ENCODE assay signal across 14 cellular contexts in genomic region chr14:80974338-80975078, GRCh38. TPM values are rescaled to one million over a fixed set of nuclear protein-coding genes. Genes with fewer than 3 reads are reported as not detected.
DNase-seq lines count a peak whose midpoint lies in the region; ATAC-seq and TF ChIP-seq lines count a peak whose summit lies in the region.
"Had no signal": no experiment of that assay in that cellular context is flagged by ENCODE, and none has a peak within 500 bp of the region (broad histone marks: within the 10 kb centered on the region; RNA-seq: fewer than 3 reads in every experiment).

No MANE protein-coding gene starts in this region.

- ATAC-seq in sciatic nerve (peak; percentile 23), HG03521 (IDR thresholded peaks at IDR 0.05; ENCODE audit: unreplicated experiment) (no peak), HG03097 (IDR thresholded peaks at IDR 0.05; ENCODE audit: low FRiP score, unreplicated experiment) (no peak)

- in situ Hi-C loops in Caki2 (cut with HindIII; ENCODE audit: low pct_unique_long_range_greater_than_20kb, low sequenced_read_pairs), result no loop called here

- TF ChIP-seq CTCF in choroid plexus epithelial cell (conservative IDR thresholded peaks at IDR 0.05; ENCODE audit: low read depth, low read length), result no peak

- DNase-seq in Caki2 (ENCODE audit: low read depth) (peak; percentile 65), NCI-H2081 (lab: John Stamatoyannopoulos, UW) (peak; percentile 70 to 84), choroid plexus epithelial cell (ENCODE audit: low read depth) (peak; percentile 12), sciatic nerve (ENCODE audit: low spot score) (no peak), SW480 (ENCODE audit: low spot score) (no peak)
- DNase-seq in activated naive CD4-positive, alpha-beta T cell treated with anti-CD3 and anti-CD28 coated beads, Interleukin-2, amount 50 U/mL, for 16 hours, result no peak
- DNase-seq: activated CD4-positive, CD25-positive, alpha-beta regulatory T cell; activated T-cell treated with anti-CD3 and anti-CD28 coated beads, Interleukin-2, amount 50 U/mL, for 48 hours; immature natural killer cell; KG1 had no signal

- H3K4me3 ChIP-seq in choroid plexus epithelial cell (ENCODE audit: low read depth, low read length), result no peak overlapping the region

- intact Hi-C loops in sciatic nerve (cut with DNase I), result no loop called here

RNA-seq across cellular contexts. Expression of gene TSHR, which starts 19.1 kb away (rescaled TPM):
- total RNA-seq in Caki2 (2014; rRNA removed; shearing (Covaris generic); ENCODE audit: low replicate concordance), result 0.81 TPM in 1 of 2 replicates, not detected in the other
- total RNA-seq in sciatic nerve, result 3.7 TPM
- total RNA-seq: myocyte, NCI-H460 had no signal

RNA-seq across cellular contexts. Expression of gene CEP128, which starts 33.0 kb away (rescaled TPM):
- total RNA-seq in Caki2 (2014; rRNA removed; shearing (Covaris generic); ENCODE audit: low replicate concordance), result 3.3 and 3.6 TPM in 2 replicates
- 14.5 TPM for total RNA-seq in sciatic nerve

Comparison
In these comparisons a context has a peak if more than half of its experiments do, and no peak if none do; other contexts are left out.
1. DNase-seq: peak in Caki2 (single experiment), NCI-H2081 (2 of 2) and choroid plexus epithelial cell (single experiment); none in sciatic nerve (single experiment), activated naive CD4-positive, alpha-beta T cell treated with anti-CD3 and anti-CD28 coated beads, Interleukin-2, amount 50 U/mL, for 16 hours (single experiment) and SW480 (single experiment).